16 cellular contexts compared by ENCODE assay signal in the genomic region with DNA sequence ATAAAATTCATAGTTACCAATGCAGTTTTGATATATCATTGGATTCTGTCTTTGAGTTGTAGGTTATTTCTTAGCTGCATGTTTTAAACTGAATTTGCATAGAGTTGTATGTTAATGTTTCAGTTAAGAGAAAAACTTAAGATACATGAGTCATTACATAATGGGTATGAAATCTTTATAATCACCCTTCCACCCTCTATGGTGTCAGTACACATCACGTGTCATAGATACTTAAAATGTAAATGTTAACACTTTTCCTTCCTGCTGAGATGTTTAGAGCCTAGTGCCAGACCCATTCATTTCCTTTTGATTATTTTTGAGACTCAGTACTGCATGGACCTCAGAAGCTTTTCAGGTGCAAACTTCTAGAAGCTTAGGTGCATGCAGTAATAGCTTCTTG. TPM values are rescaled to one million over a fixed set of nuclear protein-coding genes. Genes with fewer than 3 reads are reported as not detected.
DNase-seq lines count a peak whose midpoint lies in the region; ATAC-seq and TF ChIP-seq lines count a peak whose summit lies in the region.
"Had no signal": no experiment of that assay in that cellular context is flagged by ENCODE, and none has a peak within 500 bp of the region (broad histone marks: within the 10 kb centered on the region; RNA-seq: fewer than 3 reads in every experiment).

No MANE protein-coding gene starts in this region.

- peak overlapping the region; percentile 36 for H3K27ac Mint-ChIP-seq in activated naive CD4-positive, alpha-beta T cell treated with anti-CD3 and anti-CD28 coated beads, Interleukin-2, amount 50 U/mL, for 24 hours
- no peak overlapping the region for H3K27ac Mint-ChIP-seq in activated T-helper 17 cell treated with anti-CD3 and anti-CD28 coated beads, Interleukin-2, amount 50 U/mL, for 72 hours
- H3K27ac Mint-ChIP-seq in natural killer cell, result peak overlapping the region; percentile 2 to 60
- H3K27ac Mint-ChIP-seq: CD4-positive, alpha-beta T cell had no signal

- DNase-seq in activated CD4-positive, CD25-positive, alpha-beta regulatory T cell (lab: John Stamatoyannopoulos, UW), result no peak
- DNase-seq in activated naive CD4-positive, alpha-beta T cell (lab: John Stamatoyannopoulos, UW), result no peak
- DNase-seq in natural killer cell (no peak), NCI-H345 treated with DMSO at 0.1 percent for 48 hours (lab: John Stamatoyannopoulos, UW; ENCODE audit: unreplicated experiment) (no peak), pons (ENCODE audit: low spot score) (no peak)
- DNase-seq: Caco-2; CD4-positive, alpha-beta T cell; GF-D8; IMR-90; NCI-H1417 treated with DMSO at 0.1 percent for 48 hours; NCI-H1930; NCI-H226; NCI-H524 treated with DMSO at 0.1 percent for 48 hours had no signal

- no peaks in the 10 kb centered on the region for H3K9me3 Mint-ChIP-seq in activated naive CD4-positive, alpha-beta T cell treated with anti-CD3 and anti-CD28 coated beads, Interleukin-2, amount 50 U/mL, for 24 hours
- H3K9me3 Mint-ChIP-seq in activated T-helper 17 cell treated with anti-CD3 and anti-CD28 coated beads, Interleukin-2, amount 50 U/mL, for 72 hours, result no peaks in the 10 kb centered on the region
- H3K9me3 Mint-ChIP-seq in natural killer cell, result no peaks in the 10 kb centered on the region
- H3K9me3 Mint-ChIP-seq: CD4-positive, alpha-beta T cell had no signal

- peaks cover 13% of the 10 kb centered on the region for H3K36me3 Mint-ChIP-seq in activated naive CD4-positive, alpha-beta T cell treated with anti-CD3 and anti-CD28 coated beads, Interleukin-2, amount 50 U/mL, for 24 hours
- peaks cover 100% of the 10 kb centered on the region for H3K36me3 Mint-ChIP-seq in activated T-helper 17 cell treated with anti-CD3 and anti-CD28 coated beads, Interleukin-2, amount 50 U/mL, for 72 hours (ENCODE audit: low read depth)
- H3K36me3 Mint-ChIP-seq in natural killer cell, result peaks cover 19% of the 10 kb centered on the region

- peak overlapping the region; percentile 11 for H3K4me3 Mint-ChIP-seq in activated naive CD4-positive, alpha-beta T cell treated with anti-CD3 and anti-CD28 coated beads, Interleukin-2, amount 50 U/mL, for 24 hours
- H3K4me3 Mint-ChIP-seq in activated T-helper 17 cell treated with anti-CD3 and anti-CD28 coated beads, Interleukin-2, amount 50 U/mL, for 72 hours, result no peak overlapping the region
- no peak overlapping the region for H3K4me3 Mint-ChIP-seq in natural killer cell
- H3K4me3 Mint-ChIP-seq: CD4-positive, alpha-beta T cell had no signal

- peak; percentile 77 to 89 for ATAC-seq in activated CD4-positive, CD25-positive, alpha-beta regulatory T cell treated with anti-CD3 and anti-CD28 coated beads, Interleukin-2, amount 50 U/mL, for 24 hours
- ATAC-seq in activated T-helper 17 cell treated with anti-CD3 and anti-CD28 coated beads, Interleukin-2, amount 50 U/mL, for 72 hours (replicated peaks), result peak; percentile 48
- peak in 2 of 3 donors; percentile 23 to 59 for ATAC-seq in natural killer cell

- intact Hi-C loops in natural killer cell (cut with micrococcal nuclease), result no loop called here

- no peaks in the 10 kb centered on the region for H3K27me3 Mint-ChIP-seq in activated naive CD4-positive, alpha-beta T cell treated with anti-CD3 and anti-CD28 coated beads, Interleukin-2, amount 50 U/mL, for 24 hours
- H3K27me3 Mint-ChIP-seq in activated T-helper 17 cell treated with anti-CD3 and anti-CD28 coated beads, Interleukin-2, amount 50 U/mL, for 72 hours, result no peaks in the 10 kb centered on the region
- H3K27me3 Mint-ChIP-seq in natural killer cell (ENCODE audit: low read depth in 2 of 2), result no peaks in the 10 kb centered on the region
- H3K27me3 Mint-ChIP-seq: CD4-positive, alpha-beta T cell had no signal

- peaks cover 46% of the 10 kb centered on the region for H3K4me1 Mint-ChIP-seq in activated naive CD4-positive, alpha-beta T cell treated with anti-CD3 and anti-CD28 coated beads, Interleukin-2, amount 50 U/mL, for 24 hours
- H3K4me1 Mint-ChIP-seq in activated T-helper 17 cell treated with anti-CD3 and anti-CD28 coated beads, Interleukin-2, amount 50 U/mL, for 72 hours, result peaks cover 9% of the 10 kb centered on the region
- H3K4me1 Mint-ChIP-seq in natural killer cell, result peaks cover 22 to 31% of the 10 kb centered on the region in 2 donors

- no peak for TF ChIP-seq CTCF in natural killer cell (IDR thresholded peaks at IDR 0.05)

RNA-seq across cellular contexts. Expression of gene ZNF207, which starts 20.5 kb away (rescaled TPM):
- 100 to 1,000 TPM; 240 to 254 TPM for total RNA-seq in activated T-helper 17 cell treated with anti-CD3 and anti-CD28 coated beads, Interleukin-2, amount 50 U/mL, for 72 hours
- total RNA-seq in natural killer cell, result 100 to 1,000 TPM; 378 to 444 (median 428) TPM

RNA-seq across cellular contexts. Expression of gene C17orf75, which starts 28.5 kb away (rescaled TPM):
- total RNA-seq in activated T-helper 17 cell treated with anti-CD3 and anti-CD28 coated beads, Interleukin-2, amount 50 U/mL, for 72 hours, result 10 to 100 TPM; 12.1 to 14.8 TPM
- total RNA-seq in natural killer cell, result 10 to 100 TPM; 12.7 to 18.8 (median 13.3) TPM
